ENCODE assay signal across 1 cellular context in genomic region chr1:44339731-44340130, GRCh38.
TF ChIP-seq lines count a peak whose summit lies in the region.

No MANE protein-coding gene starts in this region.

TF ChIP-seq in HepG2, 621 proteins besides CTCF, POLR2A, EP300 and RAD21:
- TF ChIP-seq RBM39 (IDR thresholded peaks at IDR 0.05; ENCODE audit: low read depth, low read length, poor library complexity, severe bottlenecking) (no peak), ZMAT5 (CRISPR knock-in tag; IDR thresholded peaks at IDR 0.05; ENCODE audit: borderline replicate concordance, low read depth) (no peak), CC2D1A (CRISPR knock-in tag; IDR thresholded peaks at IDR 0.05) (no peak), ZBTB1 (CRISPR knock-in tag; IDR thresholded peaks at IDR 0.05; ENCODE audit: borderline replicate concordance) (no peak), SP5 (CRISPR knock-in tag; IDR thresholded peaks at IDR 0.05; ENCODE audit: borderline replicate concordance, low read depth) (no peak), NR2F6 (IDR thresholded peaks at IDR 0.05) (no peak), NR2F6 (CRISPR knock-in tag; IDR thresholded peaks at IDR 0.05) (no peak), RERE (CRISPR knock-in tag; IDR thresholded peaks at IDR 0.05; ENCODE audit: low read depth) (no peak), KIAA2018 (CRISPR knock-in tag; IDR thresholded peaks at IDR 0.05; ENCODE audit: borderline replicate concordance) (no peak), HDAC2 (CRISPR knock-in tag; IDR thresholded peaks at IDR 0.05) (no peak), SRSF4 (IDR thresholded peaks at IDR 0.05; ENCODE audit: low read depth, low read length, poor library complexity, severe bottlenecking) (no peak), ZNF891 (CRISPR knock-in tag; IDR thresholded peaks at IDR 0.05) (no peak), ZNF451 (CRISPR knock-in tag; IDR thresholded peaks at IDR 0.05) (no peak), RFX1 (IDR thresholded peaks at IDR 0.05) (no peak), ZNF792 (CRISPR knock-in tag; IDR thresholded peaks at IDR 0.05) (no peak), ZBTB43 (CRISPR knock-in tag; conservative IDR thresholded peaks at IDR 0.05) (no peak), BATF2 (CRISPR knock-in tag; IDR thresholded peaks at IDR 0.05) (no peak), MBD4 (IDR thresholded peaks at IDR 0.05; ENCODE audit: borderline replicate concordance, low read length) (no peak), ZNF337 (CRISPR knock-in tag; IDR thresholded peaks at IDR 0.05; ENCODE audit: borderline replicate concordance, low read depth) (no peak)
